Comparison of ENCODE assay signal across 1 cellular context in the genomic region with DNA sequence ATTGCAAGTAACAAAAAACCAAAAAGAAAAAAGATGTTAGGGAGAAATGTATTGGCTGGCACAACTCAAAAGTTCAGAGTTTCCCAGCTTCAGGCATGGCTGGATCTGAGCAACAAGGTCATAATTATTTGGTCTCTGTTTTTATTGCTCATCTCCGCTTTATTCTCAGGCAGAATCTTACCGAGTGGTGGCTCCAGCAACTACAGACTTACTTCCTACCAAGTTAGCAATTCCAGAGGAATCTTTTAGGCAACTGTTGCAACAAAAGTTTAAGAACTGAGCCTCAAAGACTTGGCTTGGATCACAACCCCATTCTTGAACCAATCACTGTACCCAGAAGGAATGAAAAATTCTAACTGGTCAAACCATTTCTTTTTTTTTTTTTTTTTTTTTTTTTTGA.
TF ChIP-seq lines count a peak whose summit lies in the region.

No MANE protein-coding gene starts in this region.

TF ChIP-seq in SK-N-SH, 30 proteins besides CTCF, POLR2A, EP300 and RAD21 (continued from another document):
- TF ChIP-seq, protein P1, sequence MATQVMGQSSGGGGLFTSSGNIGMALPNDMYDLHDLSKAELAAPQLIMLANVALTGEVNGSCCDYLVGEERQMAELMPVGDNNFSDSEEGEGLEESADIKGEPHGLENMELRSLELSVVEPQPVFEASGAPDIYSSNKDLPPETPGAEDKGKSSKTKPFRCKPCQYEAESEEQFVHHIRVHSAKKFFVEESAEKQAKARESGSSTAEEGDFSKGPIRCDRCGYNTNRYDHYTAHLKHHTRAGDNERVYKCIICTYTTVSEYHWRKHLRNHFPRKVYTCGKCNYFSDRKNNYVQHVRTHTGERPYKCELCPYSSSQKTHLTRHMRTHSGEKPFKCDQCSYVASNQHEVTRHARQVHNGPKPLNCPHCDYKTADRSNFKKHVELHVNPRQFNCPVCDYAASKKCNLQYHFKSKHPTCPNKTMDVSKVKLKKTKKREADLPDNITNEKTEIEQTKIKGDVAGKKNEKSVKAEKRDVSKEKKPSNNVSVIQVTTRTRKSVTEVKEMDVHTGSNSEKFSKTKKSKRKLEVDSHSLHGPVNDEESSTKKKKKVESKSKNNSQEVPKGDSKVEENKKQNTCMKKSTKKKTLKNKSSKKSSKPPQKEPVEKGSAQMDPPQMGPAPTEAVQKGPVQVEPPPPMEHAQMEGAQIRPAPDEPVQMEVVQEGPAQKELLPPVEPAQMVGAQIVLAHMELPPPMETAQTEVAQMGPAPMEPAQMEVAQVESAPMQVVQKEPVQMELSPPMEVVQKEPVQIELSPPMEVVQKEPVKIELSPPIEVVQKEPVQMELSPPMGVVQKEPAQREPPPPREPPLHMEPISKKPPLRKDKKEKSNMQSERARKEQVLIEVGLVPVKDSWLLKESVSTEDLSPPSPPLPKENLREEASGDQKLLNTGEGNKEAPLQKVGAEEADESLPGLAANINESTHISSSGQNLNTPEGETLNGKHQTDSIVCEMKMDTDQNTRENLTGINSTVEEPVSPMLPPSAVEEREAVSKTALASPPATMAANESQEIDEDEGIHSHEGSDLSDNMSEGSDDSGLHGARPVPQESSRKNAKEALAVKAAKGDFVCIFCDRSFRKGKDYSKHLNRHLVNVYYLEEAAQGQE (IDR thresholded peaks at IDR 0.05; ENCODE audit: low read depth, low read length): no peak
- TF ChIP-seq ELF1 (IDR thresholded peaks at IDR 0.05) (no peak), CHD2 (IDR thresholded peaks at IDR 0.05; ENCODE audit: low read length, partially characterized antibody) (no peak), FOSL2 (IDR thresholded peaks at IDR 0.05; ENCODE audit: borderline replicate concordance, low read depth) (no peak), GABPA (IDR thresholded peaks at IDR 0.05; ENCODE audit: low read depth) (no peak), GATA2 (CRISPR knock-in tag; IDR thresholded peaks at IDR 0.05) (no peak), MEF2A (IDR thresholded peaks at IDR 0.05; ENCODE audit: borderline replicate concordance, low read depth) (no peak)
- TF ChIP-seq, protein P2, sequence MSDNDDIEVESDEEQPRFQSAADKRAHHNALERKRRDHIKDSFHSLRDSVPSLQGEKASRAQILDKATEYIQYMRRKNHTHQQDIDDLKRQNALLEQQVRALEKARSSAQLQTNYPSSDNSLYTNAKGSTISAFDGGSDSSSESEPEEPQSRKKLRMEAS (IDR thresholded peaks at IDR 0.05; ENCODE audit: low read depth): no peak
